Comparison of ENCODE assay signal across 22 cellular contexts in genomic region chr7:127930341-127931328, GRCh38.
DNase-seq lines count a peak whose midpoint lies in the region; ATAC-seq, FAIRE-seq and TF ChIP-seq lines count a peak whose summit lies in the region.
"Had no signal": no experiment of that assay in that cellular context is flagged by ENCODE, and none has a peak within 500 bp of the region (broad histone marks: within the 10 kb centered on the region; RNA-seq: fewer than 3 reads in every experiment).

No MANE protein-coding gene starts in this region.

- no peaks in the 10 kb centered on the region; the same call in 1 of the 2 replicates for H4K20me1 ChIP-seq in BLaER1

- H3K27me3 ChIP-seq in BLaER1 (no peaks in the 10 kb centered on the region), colonic mucosa (no peaks in the 10 kb centered on the region)
- H3K27me3 ChIP-seq: tibial artery had no signal

- ATAC-seq in HG03025 (IDR thresholded peaks at IDR 0.05; ENCODE audit: low FRiP score, unreplicated experiment) = peak; percentile 41
- no peak for ATAC-seq in HG02970 (IDR thresholded peaks at IDR 0.05; ENCODE audit: low FRiP score, unreplicated experiment)

- H3K27ac ChIP-seq in BLaER1 (no peak overlapping the region; the same call in 1 of the 2 replicates), colonic mucosa (no peak overlapping the region)
- H3K27ac ChIP-seq: tibial artery had no signal

- peak overlapping the region; percentile 87 for H3K4me2 ChIP-seq in BLaER1

- intact Hi-C loops in colonic mucosa (cut with DNase I) = no loop called here

- H3K36me3 ChIP-seq in BLaER1 (peaks cover 56% of the 10 kb centered on the region), colonic mucosa (no peaks in the 10 kb centered on the region)

- peak; percentile 4 for FAIRE-seq in GM19239 (lab: Jason Lieb, UNC)
- FAIRE-seq: astrocyte, H1, TTC549 had no signal

- peaks cover 19% of the 10 kb centered on the region for H3K9me3 ChIP-seq in BLaER1
- H3K9me3 ChIP-seq in colonic mucosa = no peaks in the 10 kb centered on the region
- H3K9me3 ChIP-seq: tibial artery had no signal

- no peak for TF ChIP-seq CTCF in colonic mucosa (IDR thresholded peaks at IDR 0.05)

- peaks cover 66% of the 10 kb centered on the region for H3K4me1 ChIP-seq in BLaER1
- peaks cover 3% of the 10 kb centered on the region for H3K4me1 ChIP-seq in colonic mucosa
- H3K4me1 ChIP-seq: tibial artery had no signal

- DNase-seq in GM19239 (ENCODE audit: insufficient read length, low spot score) (no peak), colonic mucosa (peak; percentile 44), HK-2 (ENCODE audit: unreplicated experiment) (no peak), SK-N-DZ (ENCODE audit: low spot score) (no peak), iPS-NIHi7 (ENCODE audit: extremely low spot score) (no peak)
- DNase-seq: 8988T; activated CD4-positive, alpha-beta T cell treated with anti-CD3 and anti-CD28 coated beads, Interleukin-2, amount 50 U/mL, for 1 hour; activated naive CD4-positive, alpha-beta T cell treated with Interleukin-2 at 50 U/mL for 16 hours; CD4-positive, CD25-positive, alpha-beta regulatory T cell; DMS53; effector memory CD4-positive, alpha-beta T cell; glutamatergic neuron; NCI-H345; NK-92 treated with Interleukin-12 subunit alpha and Interleukin-12 subunit beta, amount 100 ng/mL, for 24 hours; SW 1271; tibial artery had no signal

- H3K4me3 ChIP-seq in BLaER1 (no peak overlapping the region), colonic mucosa (no peak overlapping the region)
- H3K4me3 ChIP-seq: tibial artery had no signal

- H3K9ac ChIP-seq in BLaER1 = no peak overlapping the region
- H3K9ac ChIP-seq in colonic mucosa (ENCODE audit: low read depth in 2 of 2, low read length in 2 of 2) = no peak overlapping the region
